Comparison of ENCODE assay signal across 1 cellular context in genomic region chr5:80935811-80936385, GRCh38.
TF ChIP-seq lines count a peak whose summit lies in the region.

No MANE protein-coding gene starts in this region.

TF ChIP-seq in GM12878, 131 proteins besides CTCF, POLR2A, EP300 and RAD21:
- TF ChIP-seq CHD4 (IDR thresholded peaks at IDR 0.05) (no peak), NFXL1 (IDR thresholded peaks at IDR 0.05; ENCODE audit: borderline replicate concordance) (no peak), HCFC1 (IDR thresholded peaks at IDR 0.05; ENCODE audit: low read length) (no peak), MEF2A (IDR thresholded peaks at IDR 0.05; ENCODE audit: insufficient read depth, low read depth, low read length) (no peak), NR2C1 (IDR thresholded peaks at IDR 0.05) (no peak), NKRF (conservative IDR thresholded peaks at IDR 0.05) (no peak), GABPA (IDR thresholded peaks at IDR 0.05; ENCODE audit: low read depth) (no peak)
